ENCODE assay signal across 8 cellular contexts in the genomic region with DNA sequence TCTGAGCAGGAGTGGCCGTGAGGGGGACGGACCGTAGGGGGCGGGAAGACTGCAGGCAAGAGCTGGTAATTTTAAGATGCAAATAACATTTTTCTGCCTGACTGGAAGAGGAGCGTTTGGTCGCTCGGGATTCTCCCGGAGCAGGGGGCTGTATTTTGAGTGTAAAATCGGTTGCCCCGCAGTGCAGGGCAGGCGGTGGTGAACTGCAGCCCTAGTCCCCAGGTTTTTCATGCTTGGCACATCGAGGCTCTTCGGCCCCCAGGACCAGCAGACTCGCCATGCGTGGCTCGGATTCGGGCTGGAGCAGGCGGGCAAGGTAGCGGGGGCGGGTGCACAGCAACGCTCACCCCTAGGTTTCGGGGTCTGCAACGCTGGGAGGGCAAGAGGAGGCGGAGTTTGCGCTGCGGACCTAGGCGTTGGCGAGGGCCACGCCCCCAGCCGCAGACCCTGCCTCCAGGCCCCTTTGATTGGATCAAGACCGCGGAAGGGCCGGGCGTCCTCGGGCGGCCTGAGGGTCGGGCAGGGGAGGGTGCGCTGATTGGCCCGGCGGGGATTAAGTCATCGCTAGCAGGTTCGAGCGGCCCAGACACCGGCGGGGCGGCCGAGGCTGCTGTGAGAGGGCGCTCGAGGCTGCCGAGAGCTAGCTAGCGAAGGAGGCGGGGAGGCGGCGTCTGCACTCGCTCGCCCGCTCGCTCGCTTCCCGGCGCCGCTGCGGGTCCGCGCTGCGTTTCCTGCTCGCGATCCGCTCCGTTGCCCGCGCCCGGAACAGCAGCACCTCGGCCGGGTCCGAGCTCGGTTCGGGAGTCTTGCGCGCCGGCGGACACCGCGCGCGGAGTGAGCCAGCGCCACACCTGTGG. TPM values are rescaled to one million over a fixed set of nuclear protein-coding genes. Genes with fewer than 3 reads are reported as not detected.
DNase-seq lines count a peak whose midpoint lies in the region; ATAC-seq, FAIRE-seq and TF ChIP-seq lines count a peak whose summit lies in the region.

Gene ARHGAP26 (plus strand): TSS at position 585 of the 857 bp plus-strand sequence. CDS start 385 bp downstream, outside the sequence.

- intact Hi-C loops in adrenal gland (cut with DNase I): loop anchor here in 1 of 2 donors (5.0 kb wide), 1 partner anchor 58 kb away; no protein-coding TSS in a partner anchor
- intact Hi-C loops in heart left ventricle (cut with DNase I): loop anchor here (1.0 to 5.0 kb wide), 14 partner anchors 33 to 112 kb away; no protein-coding TSS in a partner anchor
- intact Hi-C loops in posterior cingulate gyrus (cut with DNase I): loop anchor here (5.0 kb wide), 1 partner anchor 58 kb away; no protein-coding TSS in a partner anchor

- TF ChIP-seq POLR2A in GM12892 (IDR thresholded peaks at IDR 0.05; ENCODE audit: low read depth, low read length): no peak
- TF ChIP-seq POLR2A in adrenal gland (IDR thresholded peaks at IDR 0.05): peak; percentile 96 to 98
- TF ChIP-seq POLR2A in heart left ventricle (IDR thresholded peaks at IDR 0.05): peak; percentile 99 to 100
- TF ChIP-seq POLR2A in upper lobe of left lung (IDR thresholded peaks at IDR 0.05): peak in 3 of 4 donors; percentile 90 to 100 (median 100)

- DNase-seq in GM12892 (ENCODE audit: insufficient read length): peak; percentile 82
- peak; percentile 94 for DNase-seq in NCI-H1436 (lab: John Stamatoyannopoulos, UW)
- peak; percentile 86 for DNase-seq in T follicular helper cell (ENCODE audit: low read depth)
- peak; percentile 95 to 98 (median 97) for DNase-seq in adrenal gland
- DNase-seq in heart left ventricle: peak; percentile 98 to 99 (median 99)
- peak; percentile 94 to 100 (median 98) for DNase-seq in posterior cingulate gyrus
- peak; percentile 98 to 99 for DNase-seq in upper lobe of left lung

- H3K4me1 ChIP-seq in adrenal gland (replicated peaks in 1 of 2): peaks cover 4 to 16% of the 10 kb centered on the region in 2 donors
- H3K4me1 ChIP-seq in heart left ventricle: peaks cover 5 to 47% (median 28%) of the 10 kb centered on the region in 12 donors
- H3K4me1 ChIP-seq in upper lobe of left lung: peaks cover 15 to 29% (median 22%) of the 10 kb centered on the region in 4 donors

- peak; percentile 87 for FAIRE-seq in GM12892 (lab: Jason Lieb, UNC)

- peak within 1 kb of the TSS; percentile 42 to 88 (median 72) for H3K4me3 ChIP-seq in adrenal gland
- peak within 1 kb of the TSS; percentile 65 to 99 (median 81) for H3K4me3 ChIP-seq in heart left ventricle
- peak within 1 kb of the TSS; percentile 79 to 86 (median 82) for H3K4me3 ChIP-seq in upper lobe of left lung

- peak; percentile 96 for ATAC-seq in HG02840 (IDR thresholded peaks at IDR 0.05; ENCODE audit: low FRiP score, unreplicated experiment)
- ATAC-seq in heart left ventricle: peak; percentile 95 to 99 (median 96)
- peak; percentile 99 for ATAC-seq in upper lobe of left lung (ENCODE audit: low FRiP score in 2 of 2)

- H3K9me3 ChIP-seq in adrenal gland (replicated peaks in 1 of 3): no peaks in the 10 kb centered on the region
- H3K9me3 ChIP-seq in heart left ventricle: no peaks in the 10 kb centered on the region
- H3K9me3 ChIP-seq in upper lobe of left lung: no peaks in the 10 kb centered on the region

- H3K27ac ChIP-seq in adrenal gland: peak within 1 kb of the TSS in 4 of 5 donors; percentile 69 to 94 (median 76)
- peak within 1 kb of the TSS; percentile 81 to 94 (median 90) for H3K27ac ChIP-seq in heart left ventricle
- H3K27ac ChIP-seq in upper lobe of left lung: peak within 1 kb of the TSS; percentile 88 to 95 (median 92)

- no peaks in the 10 kb centered on the region for H3K36me3 ChIP-seq in adrenal gland (replicated peaks in 1 of 2)
- H3K36me3 ChIP-seq in heart left ventricle: no peaks in the 10 kb centered on the region
- no peaks in the 10 kb centered on the region for H3K36me3 ChIP-seq in upper lobe of left lung

- 0 to 1% (median 0%) methylated on average over 12 to 87 of the region's 87 CpGs for WGBS in adrenal gland, 4 donors
- WGBS in heart left ventricle, 4 donors: 0% methylated on average over 25 to 87 of the region's 87 CpGs
- 0% methylated on average over 20 to 27 of the region's 87 CpGs for WGBS in upper lobe of left lung, 2 donors

- TF ChIP-seq CTCF in adrenal gland (IDR thresholded peaks at IDR 0.05): peak in 4 of 6 experiments; percentile 10 to 42 (median 26)
- peak in 9 of 12 donors; percentile 7 to 62 (median 43) for TF ChIP-seq CTCF in heart left ventricle (IDR thresholded peaks at IDR 0.05)
- TF ChIP-seq CTCF in upper lobe of left lung (IDR thresholded peaks at IDR 0.05): peak in 2 of 6 experiments; percentile 22 to 31

- H3K27me3 ChIP-seq in adrenal gland: no peaks in the 10 kb centered on the region
- H3K27me3 ChIP-seq in heart left ventricle: no peaks in the 10 kb centered on the region
- no peaks in the 10 kb centered on the region for H3K27me3 ChIP-seq in upper lobe of left lung

- TF ChIP-seq EP300 in upper lobe of left lung (IDR thresholded peaks at IDR 0.05): peak in 1 of 4 donors; percentile 30

RNA-seq across cellular contexts. Expression of gene ARHGAP26, which starts in this region (rescaled TPM):
- polyA plus RNA-seq in GM12892 (2012; ENCODE audit: missing spikeins): 25.5 TPM
- total RNA-seq in adrenal gland (10 to 100 TPM in 7 of 8 donors, 1 to 10 TPM in 1; 3.0 to 18.6 (median 11.7) TPM), heart left ventricle (10 to 100 TPM; 22.9 to 52.1 (median 35.6) TPM), upper lobe of left lung (10 to 100 TPM; 34.9 to 90.1 (median 38.9) TPM)
- polyA plus RNA-seq in adrenal gland (1 to 10 TPM; 3.2 to 5.8 (median 5.8) TPM), heart left ventricle (10 to 100 TPM; 11.9 to 18.2 TPM)

Comparison
In these comparisons a context has a peak if more than half of its experiments do, and no peak if none do; other contexts are left out.
1. Peak in every context shown above with its lines: DNase-seq, ATAC-seq, H3K4me3 ChIP-seq and H3K27ac ChIP-seq.